ENCODE assay signal across 8 cellular contexts in genomic region chr3:169812124-169812843, GRCh38. TPM values are rescaled to one million over a fixed set of nuclear protein-coding genes. Genes with fewer than 3 reads are reported as not detected.
A peak's percentile ranks its signal among the peaks of the same experiment; 100 is the strongest.
DNase-seq lines count a peak whose midpoint lies in the region; ATAC-seq, FAIRE-seq and TF ChIP-seq lines count a peak whose summit lies in the region.

No MANE protein-coding gene starts in this region.

- H3K9me3 ChIP-seq in DOHH2 (ENCODE audit: control insufficient read depth, insufficient read depth, low read length) (peaks cover 10% of the 10 kb centered on the region; the same call in 1 of the 2 replicates), astrocyte (ENCODE audit: insufficient read depth, low read depth, low read length) (no peaks in the 10 kb centered on the region), iPS DF 6.9 (ENCODE audit: control insufficient read depth, insufficient read depth, low read length) (no peaks in the 10 kb centered on the region)

- FAIRE-seq in astrocyte (lab: Jason Lieb, UNC): no peak

- H3K4me3 ChIP-seq in DOHH2 (ENCODE audit: low read length): peak overlapping the region; percentile 73
- H3K4me3 ChIP-seq in astrocyte (ENCODE audit: insufficient read depth, low read depth, low read length): peak overlapping the region; percentile 63
- peak overlapping the region; percentile 54; the same call in 1 of the 2 replicates for H3K4me3 ChIP-seq in iPS DF 6.9 (ENCODE audit: low read length)
- peak overlapping the region; percentile 63 for H3K4me3 ChIP-seq in retinal pigment epithelial cell (ENCODE audit: low read length)

- no CpG with 5 or more reads among the region's 59 CpGs for WGBS in iPS DF 6.9 (ENCODE audit: insufficient coverage, insufficient read length)

- DNase-seq in astrocyte (ENCODE audit: low read depth) (peak; percentile 58), iPS DF 6.9 (ENCODE audit: low read depth, low spot score) (no peak), retinal pigment epithelial cell (ENCODE audit: low read depth) (no peak), dedifferentiated amniotic fluid mesenchymal stem cell (ENCODE audit: extremely low spot score) (no peak)

- peaks cover 19 to 21% (median 20%) of the 10 kb centered on the region in 3 donors for H3K4me1 Mint-ChIP-seq in IgD-negative memory B cell
- H3K4me1 Mint-ChIP-seq in astrocyte (ENCODE audit: low read depth, unreplicated experiment): peaks cover 3% of the 10 kb centered on the region

- TF ChIP-seq CTCF in DOHH2 (IDR thresholded peaks at IDR 0.05; ENCODE audit: low read depth, low read length, poor library complexity, severe bottlenecking): no peak
- TF ChIP-seq CTCF in astrocyte (IDR thresholded peaks at IDR 0.05; ENCODE audit: insufficient read depth, low read depth, low read length): no peak
- no peak for TF ChIP-seq CTCF in retinal pigment epithelial cell (conservative IDR thresholded peaks at IDR 0.05; ENCODE audit: low read depth, low read length)

- H3K4me1 ChIP-seq in DOHH2 (ENCODE audit: control insufficient read depth, low read length): peaks cover 46% of the 10 kb centered on the region
- peaks cover 19% of the 10 kb centered on the region for H3K4me1 ChIP-seq in astrocyte (ENCODE audit: insufficient read depth, low read length)
- H3K4me1 ChIP-seq in iPS DF 6.9 (ENCODE audit: control insufficient read depth, insufficient read depth, low read length): no peaks in the 10 kb centered on the region; the same call in 1 of the 2 replicates

- no peaks in the 10 kb centered on the region for H3K27me3 ChIP-seq in DOHH2 (ENCODE audit: control insufficient read depth, low read length)
- no peaks in the 10 kb centered on the region for H3K27me3 ChIP-seq in astrocyte (ENCODE audit: insufficient read depth, low read length)
- H3K27me3 ChIP-seq in iPS DF 6.9 (ENCODE audit: control insufficient read depth, insufficient read depth, low read length): no peaks in the 10 kb centered on the region; the same call in 1 of the 2 replicates

- H3K27ac ChIP-seq in DOHH2 (ENCODE audit: low read depth, low read length) (peak overlapping the region; percentile 53), astrocyte (ENCODE audit: low read depth, low read length) (peak overlapping the region; percentile 29), iPS DF 6.9 (ENCODE audit: low read length) (no peak overlapping the region)

- H3K27me3 Mint-ChIP-seq in IgD-negative memory B cell: no peaks in the 10 kb centered on the region
- peaks cover 4% of the 10 kb centered on the region for H3K27me3 Mint-ChIP-seq in astrocyte (ENCODE audit: low read depth, unreplicated experiment)

- ATAC-seq in GM21528 (IDR thresholded peaks at IDR 0.05; ENCODE audit: low FRiP score, unreplicated experiment) (peak; percentile 70), SK-N-SH treated with all-trans-retinoic acid at 6 μM for 48 hours (peak; percentile 94)

- H3K36me3 ChIP-seq in DOHH2 (ENCODE audit: control insufficient read depth, low read length): peaks cover under 1% of the 10 kb centered on the region; the same call in 1 of the 2 replicates
- H3K36me3 ChIP-seq in astrocyte (ENCODE audit: insufficient read depth, low read length): no peaks in the 10 kb centered on the region
- no peaks in the 10 kb centered on the region for H3K36me3 ChIP-seq in iPS DF 6.9 (ENCODE audit: control insufficient read depth, insufficient read depth, low read length)

- H3K36me3 Mint-ChIP-seq in IgD-negative memory B cell: no peaks in the 10 kb centered on the region
- peaks cover 2% of the 10 kb centered on the region for H3K36me3 Mint-ChIP-seq in astrocyte (ENCODE audit: low read depth, unreplicated experiment)

- H3K27ac Mint-ChIP-seq in IgD-negative memory B cell: peak overlapping the region in 2 of 3 donors; percentile 76 to 78
- no peak overlapping the region for H3K27ac Mint-ChIP-seq in astrocyte (ENCODE audit: unreplicated experiment)

- H3K4me2 ChIP-seq in DOHH2 (ENCODE audit: low read length) (peak overlapping the region; percentile 98), astrocyte (ENCODE audit: low read length) (peak overlapping the region; percentile 87)

- H4K20me1 ChIP-seq in DOHH2 (ENCODE audit: control insufficient read depth, insufficient read depth, low read depth, low read length) (no peaks in the 10 kb centered on the region), astrocyte (ENCODE audit: insufficient read depth, low read length) (no peaks in the 10 kb centered on the region)

- no peaks in the 10 kb centered on the region for H3K9me2 ChIP-seq in DOHH2 (replicated peaks; ENCODE audit: control insufficient read depth, low read length)

- H3K79me2 ChIP-seq in DOHH2 (ENCODE audit: control insufficient read depth, low read length) (peaks cover 22% of the 10 kb centered on the region), astrocyte (ENCODE audit: insufficient read depth, low read length) (no peaks in the 10 kb centered on the region)

- H3F3A ChIP-seq in DOHH2 (ENCODE audit: control insufficient read depth, insufficient read depth): peaks cover 16% of the 10 kb centered on the region

- peak overlapping the region; percentile 99 for H2AFZ ChIP-seq in astrocyte (ENCODE audit: low read depth, low read length)

- peak overlapping the region; percentile 82 for H3K9ac ChIP-seq in astrocyte (ENCODE audit: low read length)

- H3K4me3 Mint-ChIP-seq in IgD-negative memory B cell: peak overlapping the region; percentile 85 to 94 (median 90)
- H3K4me3 Mint-ChIP-seq in astrocyte (ENCODE audit: unreplicated experiment): peak overlapping the region; percentile 75

- H3K9me3 Mint-ChIP-seq in IgD-negative memory B cell (peaks cover 0 to 10% (median 0%) of the 10 kb centered on the region in 3 donors), astrocyte (ENCODE audit: unreplicated experiment) (peaks cover 20% of the 10 kb centered on the region)

TF ChIP-seq in SK-N-SH treated with all-trans-retinoic acid at 6 μM for 48 hours, 23 proteins besides CTCF, POLR2A, EP300 and RAD21:
- TF ChIP-seq TSHZ2 (CRISPR knock-in tag; IDR thresholded peaks at IDR 0.05) (no peak), PATZ1 (CRISPR knock-in tag; IDR thresholded peaks at IDR 0.05; ENCODE audit: borderline replicate concordance) (peak; percentile 7; the same call in 1 of the 2 replicates), ARNTL (CRISPR knock-in tag; IDR thresholded peaks at IDR 0.05; ENCODE audit: borderline replicate concordance, low read depth) (no peak), CSRNP3 (CRISPR knock-in tag; IDR thresholded peaks at IDR 0.05) (no peak), ZNF565 (CRISPR knock-in tag; conservative IDR thresholded peaks at IDR 0.05; ENCODE audit: low read depth) (no peak)
TF ChIP-seq in SK-N-SH treated with all-trans-retinoic acid at 6 μM for 48 hours: peak in this region for 1.

RNA-seq across cellular contexts. Expression of gene LRRIQ4, which starts 0.4 kb away (rescaled TPM):
- not detected for polyA plus RNA-seq in IgD-negative memory B cell
- total RNA-seq in astrocyte: not detected in 2 replicates

RNA-seq across cellular contexts. Expression of gene LRRC34, which starts 0.4 kb away (rescaled TPM):
- polyA plus RNA-seq in IgD-negative memory B cell: 0.60 TPM
- total RNA-seq in astrocyte: 1.0 and 1.3 TPM in 2 replicates

RNA-seq across cellular contexts. Expression of gene MYNN, which starts 39.1 kb away (rescaled TPM):
- 15.2 TPM for polyA plus RNA-seq in IgD-negative memory B cell
- 12.6 and 12.9 TPM in 2 replicates for total RNA-seq in astrocyte

RNA-seq across cellular contexts. Expression of gene ACTRT3, which starts 42.9 kb away (rescaled TPM):
- polyA plus RNA-seq in IgD-negative memory B cell: 0.20 TPM
- total RNA-seq in astrocyte: 3.3 and 3.7 TPM in 2 replicates

RNA-seq across cellular contexts. Expression of gene TERC, which starts 47.4 kb away (rescaled TPM):
- polyA plus RNA-seq in IgD-negative memory B cell: 0.78 TPM
- total RNA-seq in astrocyte: 0.86 and 1.2 TPM in 2 replicates
